8 cellular contexts compared by ENCODE assay signal in genomic region chr2:27664622-27665363, GRCh38. TPM values are rescaled to one million over a fixed set of nuclear protein-coding genes. Genes with fewer than 3 reads are reported as not detected.
DNase-seq lines count a peak whose midpoint lies in the region; ATAC-seq, FAIRE-seq and TF ChIP-seq lines count a peak whose summit lies in the region.

No MANE protein-coding gene starts in this region.

- H3K9me3 ChIP-seq in A549 (no peaks in the 10 kb centered on the region), IMR-90 (ENCODE audit: control insufficient read depth, insufficient read depth, low read length) (no peaks in the 10 kb centered on the region), mononuclear cell (ENCODE audit: low read depth, low read length) (no peaks in the 10 kb centered on the region)

- TF ChIP-seq RAD21 in A549 (conservative IDR thresholded peaks at IDR 0.05 in 1 of 2, IDR thresholded peaks at IDR 0.05 in 1 of 2) (no peak), IMR-90 (IDR thresholded peaks at IDR 0.05; ENCODE audit: low read length) (no peak)

- CTCF ChIA-PET in A549 (lab: Yijun Ruan, JAX) (interaction anchor here (0.6 to 11.0 kb wide), 5 partner anchors 8 to 256 kb away, joined by 3 to 118 read pairs (median 8); partner anchors contain the start of gene PPM1G), IMR-90 (lab: Yijun Ruan, JAX) (interaction anchor here (1.0 kb wide), 1 partner anchor 19 kb away, joined by 3 read pairs; no protein-coding TSS in a partner anchor)

- TF ChIP-seq CTCF in A549 (IDR thresholded peaks at IDR 0.05) (no peak), IMR-90 (conservative IDR thresholded peaks at IDR 0.05; ENCODE audit: low read depth, low read length) (no peak), brain microvascular endothelial cell (IDR thresholded peaks at IDR 0.05; ENCODE audit: low read depth, low read length, missing control alignments) (no peak)

- no peak overlapping the region; the same call in 1 of the 2 replicates for H3K56ac ChIP-seq in IMR-90 (ENCODE audit: extremely low read depth, insufficient read depth, low read length)

- ATAC-seq in A549 (no peak), IMR-90 (ENCODE audit: low read depth) (no peak), GM21528 (IDR thresholded peaks at IDR 0.05; ENCODE audit: low FRiP score, unreplicated experiment) (no peak), GM18511 (IDR thresholded peaks at IDR 0.05; ENCODE audit: unreplicated experiment) (no peak)

- no peak overlapping the region for H2BK120ac ChIP-seq in IMR-90 (ENCODE audit: low read depth, low read length)

- no peak overlapping the region; the same call in 1 of the 2 replicates for H4K91ac ChIP-seq in IMR-90 (ENCODE audit: insufficient read depth, low read depth, low read length)

- H3K4me1 ChIP-seq in A549 (peaks cover 24% of the 10 kb centered on the region), IMR-90 (ENCODE audit: control insufficient read depth, insufficient read depth, low read length) (peaks cover 5% of the 10 kb centered on the region), mononuclear cell (ENCODE audit: insufficient read depth, low read length) (peaks cover 34% of the 10 kb centered on the region)

- WGBS in A549 (ENCODE audit: missing lambda C conversion rate), result 79% methylated on average over 16 of the region's 16 CpGs
- 94% methylated on average over 8 of the region's 16 CpGs; no CpG with 5 or more reads in 1 of the 2 experiments for WGBS in IMR-90 (ENCODE audit: extremely low coverage in 2 of 2, insufficient read length in 1 of 2), 2 experiments

- H4K5ac ChIP-seq in IMR-90 (ENCODE audit: low read depth, low read length), result peak overlapping the region; percentile 88

- peak overlapping the region; percentile 97 for H3K4me3 ChIP-seq in A549
- peak overlapping the region; percentile 85 for H3K4me3 ChIP-seq in IMR-90 (ENCODE audit: insufficient read depth, low read depth, low read length)
- H3K4me3 ChIP-seq in brain microvascular endothelial cell (ENCODE audit: low read depth, low read length), result peak overlapping the region; percentile 95
- H3K4me3 ChIP-seq in mononuclear cell (ENCODE audit: low read length), result peak overlapping the region; percentile 86

- no peak overlapping the region for H2BK20ac ChIP-seq in IMR-90 (ENCODE audit: low read depth, low read length)

- TF ChIP-seq POLR2A in A549 (IDR thresholded peaks at IDR 0.05; ENCODE audit: low read length), result no peak
- TF ChIP-seq POLR2A in IMR-90 (IDR thresholded peaks at IDR 0.05; ENCODE audit: low read depth, low read length), result no peak

- intact Hi-C loops in IMR-90 (cut with micrococcal nuclease), result no loop called here

- FAIRE-seq in A549 (lab: Jason Lieb, UNC), result no peak

- peaks cover 18% of the 10 kb centered on the region for H3K36me3 ChIP-seq in IMR-90 (ENCODE audit: control insufficient read depth, insufficient read depth, low read length)
- H3K36me3 ChIP-seq in brain microvascular endothelial cell (replicated peaks), result peaks cover 27% of the 10 kb centered on the region

- H4K8ac ChIP-seq in IMR-90 (ENCODE audit: low read depth in 2 of 2, low read length in 2 of 2), result peak overlapping the region; percentile 95 to 99; a peak in 3 of 4 replicates

- H3K4me2 ChIP-seq in A549, result peak overlapping the region; percentile 87
- H3K4me2 ChIP-seq in IMR-90 (ENCODE audit: low read depth, low read length), result peak overlapping the region; percentile 99

- H3K27ac ChIP-seq in A549 (peak overlapping the region; percentile 83 to 93), IMR-90 (ENCODE audit: insufficient read depth, low read length) (peak overlapping the region; percentile 86; the same call in 1 of the 2 replicates), brain microvascular endothelial cell (no peak overlapping the region)

- H3K27me3 ChIP-seq in IMR-90 (ENCODE audit: control insufficient read depth, insufficient read depth, low read length) (no peaks in the 10 kb centered on the region), brain microvascular endothelial cell (replicated peaks) (no peaks in the 10 kb centered on the region), mononuclear cell (ENCODE audit: insufficient read depth, low read length) (no peaks in the 10 kb centered on the region)

- H4K20me1 ChIP-seq in IMR-90 (ENCODE audit: insufficient read depth, low read length), result no peaks in the 10 kb centered on the region

- TF ChIP-seq EP300 in A549 (IDR thresholded peaks at IDR 0.05), result no peak

- no peak overlapping the region for H2BK15ac ChIP-seq in IMR-90 (ENCODE audit: low read depth, low read length)

- H3K4ac ChIP-seq in IMR-90 (ENCODE audit: low read depth, low read length), result peak overlapping the region; percentile 55; the same call in 1 of the 2 replicates

- H3K9ac ChIP-seq in IMR-90 (ENCODE audit: low read depth, low read length), result peak overlapping the region; percentile 93

- DNase-seq in A549 (ENCODE audit: low read depth in 1 of 2, low spot score in 1 of 2) (no peak), IMR-90 (no peak), brain microvascular endothelial cell (no peak), NCI-H748 treated with DMSO at 0.1 percent for 48 hours (lab: John Stamatoyannopoulos, UW) (no peak), amniotic stem cell (lab: John Stamatoyannopoulos, UW) (no peak)

- no peak overlapping the region for H2AK5ac ChIP-seq in IMR-90 (ENCODE audit: low read depth, low read length)

- no peak overlapping the region for H2BK5ac ChIP-seq in IMR-90 (ENCODE audit: low read depth, low read length, poor library complexity, severe bottlenecking)

- no peak overlapping the region for H3K18ac ChIP-seq in IMR-90 (ENCODE audit: low read depth, low read length)

- H2AFZ ChIP-seq in IMR-90 (replicated peaks; ENCODE audit: low read length, poor library complexity), result no peak overlapping the region

- no TSS peak for BruUV-seq in IMR-90 (replicated peaks; lab: Mats Ljungman, UMichigan)

- in situ Hi-C loops in IMR-90 (cut with MboI; ENCODE audit: low sequenced_read_pairs), result no loop called here
- in situ Hi-C loops in brain microvascular endothelial cell (cut with HindIII; ENCODE audit: low pct_ligation_motif_present, low sequenced_read_pairs), result no loop called here

- H3K14ac ChIP-seq in IMR-90 (replicated peaks; ENCODE audit: low read depth, low read length), result 0 out of 2 replicates have a peak overlapping the region, but pooled peaks have one; percentile 19

- H3K9me1 ChIP-seq in IMR-90 (ENCODE audit: insufficient read depth, low read length), result peaks cover 6% of the 10 kb centered on the region; the same call in 1 of the 2 replicates

- POLR2A ChIA-PET in A549 (lab: Yijun Ruan, JAX), result interaction anchor here (0.7 to 1.7 kb wide), 2 partner anchors 18 to 55 kb away, joined by 3 to 10 read pairs; no protein-coding TSS in a partner anchor
- POLR2A ChIA-PET in IMR-90 (lab: Charles Lee; ENCODE audit: unreplicated experiment), result no interaction called here

- dilution Hi-C loops in IMR-90 (cut with HindIII; ENCODE audit: low sequenced_read_pairs, unreplicated experiment), result no loop called here

- H3K79me1 ChIP-seq in IMR-90 (ENCODE audit: low read depth in 1 of 2, low read length in 2 of 2), result peaks cover 15 to 41% of the 10 kb centered on the region in 2 experiments

- peak overlapping the region; percentile 45 for H2AK9ac ChIP-seq in IMR-90 (replicated peaks; ENCODE audit: low read depth, low read length, poor library complexity)

- peak overlapping the region; percentile 23; the same call in 1 of the 2 replicates for H3K23ac ChIP-seq in IMR-90 (ENCODE audit: low read depth, low read length)

RNA-seq across cellular contexts. Expression of gene SLC4A1AP, which starts 1.1 kb away (rescaled TPM):
- polyA plus RNA-seq in A549 (2011; rRNA removed), result 21.1 and 33.0 TPM in 2 replicates
- polyA plus RNA-seq in A549 (2012; cell fraction: cytosol; rRNA removed), result 13.0 and 13.6 TPM in 2 replicates
- 18.0 and 18.2 TPM in 2 replicates for polyA plus RNA-seq in A549 (2012; cell fraction: nucleus; rRNA removed)
- 30.0 to 32.6 TPM (median 31.8 TPM) in 3 replicates for polyA plus RNA-seq in A549 (2017; fragmentation: RNase III; extraction: RNeasy Plus Mini Kit Qiagen cat#74134 plus additional on column Dnase treatment)
- 7.2 and 11.3 TPM in 2 replicates for polyA minus RNA-seq in A549 (2011; rRNA and poly(A)+ RNA removed)
- 11.7 and 17.8 TPM in 2 replicates for total RNA-seq in IMR-90 (2012; rRNA removed)
- 13.3 and 13.6 TPM in 2 replicates for polyA plus RNA-seq in IMR-90 (2012; rRNA removed)
- 4.5 and 5.5 TPM in 2 replicates for polyA plus RNA-seq in IMR-90 (2012; cell fraction: cytosol; rRNA removed)
- polyA plus RNA-seq in IMR-90 (2012; cell fraction: nucleus; rRNA removed; ENCODE audit: low replicate concordance), result 8.7 and 10.3 TPM in 2 replicates
- total RNA-seq in mononuclear cell, result 23.3 TPM

RNA-seq across cellular contexts. Expression of gene SUPT7L, which starts 1.4 kb away (rescaled TPM):
- polyA plus RNA-seq in A549 (2011; rRNA removed) (67.0 and 73.1 TPM in 2 replicates), A549 (2017; fragmentation: RNase III; extraction: RNeasy Plus Mini Kit Qiagen cat#74134 plus additional on column Dnase treatment) (34.5 to 41.2 TPM (median 39.5 TPM) in 3 replicates), IMR-90 (2012; rRNA removed) (31.3 and 33.4 TPM in 2 replicates)
- 34.5 and 40.3 TPM in 2 replicates for polyA plus RNA-seq in A549 (2012; cell fraction: cytosol; rRNA removed)
- polyA plus RNA-seq in A549 (2012; cell fraction: nucleus; rRNA removed), result 43.4 and 61.7 TPM in 2 replicates
- 51.2 and 51.3 TPM in 2 replicates for polyA minus RNA-seq in A549 (2011; rRNA and poly(A)+ RNA removed)
- total RNA-seq in IMR-90 (2012; rRNA removed) (16.7 and 23.1 TPM in 2 replicates), mononuclear cell (75.5 TPM)
- polyA plus RNA-seq in IMR-90 (2012; cell fraction: cytosol; rRNA removed), result 12.7 and 15.6 TPM in 2 replicates
- polyA plus RNA-seq in IMR-90 (2012; cell fraction: nucleus; rRNA removed; ENCODE audit: low replicate concordance), result 61.5 and 126 TPM in 2 replicates

RNA-seq across cellular contexts. Expression of gene GPN1, which starts 35.9 kb away (rescaled TPM):
- polyA plus RNA-seq in A549 (2011; rRNA removed) (98.9 and 117 TPM in 2 replicates), A549 (2017; fragmentation: RNase III; extraction: RNeasy Plus Mini Kit Qiagen cat#74134 plus additional on column Dnase treatment) (59.8 to 59.9 TPM (median 59.9 TPM) in 3 replicates), IMR-90 (2012; rRNA removed) (34.9 and 37.8 TPM in 2 replicates)
- polyA plus RNA-seq in A549 (2012; cell fraction: cytosol; rRNA removed), result 42.7 and 43.3 TPM in 2 replicates
- 17.4 and 20.0 TPM in 2 replicates for polyA plus RNA-seq in A549 (2012; cell fraction: nucleus; rRNA removed)
- polyA minus RNA-seq in A549 (2011; rRNA and poly(A)+ RNA removed), result 48.4 and 58.1 TPM in 2 replicates
- total RNA-seq in IMR-90 (2012; rRNA removed) (53.0 and 63.8 TPM in 2 replicates), mononuclear cell (25.8 TPM)
- 15.2 and 19.7 TPM in 2 replicates for polyA plus RNA-seq in IMR-90 (2012; cell fraction: cytosol; rRNA removed)
- 6.3 and 28.2 TPM in 2 replicates for polyA plus RNA-seq in IMR-90 (2012; cell fraction: nucleus; rRNA removed; ENCODE audit: low replicate concordance)

RNA-seq across cellular contexts. Expression of gene CCDC121, which starts 36.0 kb away (rescaled TPM):
- polyA plus RNA-seq in A549 (2011; rRNA removed) (7.2 and 7.8 TPM in 2 replicates), A549 (2017; fragmentation: RNase III; extraction: RNeasy Plus Mini Kit Qiagen cat#74134 plus additional on column Dnase treatment) (4.6 to 5.2 TPM (median 4.9 TPM) in 3 replicates), IMR-90 (2012; rRNA removed) (0.65 and 0.67 TPM in 2 replicates)
- polyA plus RNA-seq in A549 (2012; cell fraction: cytosol; rRNA removed), result 2.0 and 2.5 TPM in 2 replicates
- polyA plus RNA-seq in A549 (2012; cell fraction: nucleus; rRNA removed), result 1.2 and 2.4 TPM in 2 replicates
- 2.1 and 2.7 TPM in 2 replicates for polyA minus RNA-seq in A549 (2011; rRNA and poly(A)+ RNA removed)
- total RNA-seq in IMR-90 (2012; rRNA removed) (2.0 and 2.2 TPM in 2 replicates), mononuclear cell (0.84 TPM)
- 0.12 and 0.47 TPM in 2 replicates for polyA plus RNA-seq in IMR-90 (2012; cell fraction: cytosol; rRNA removed)
- 0.72 and 1.5 TPM in 2 replicates for polyA plus RNA-seq in IMR-90 (2012; cell fraction: nucleus; rRNA removed; ENCODE audit: low replicate concordance)
